ENCODE assay signal across 14 cellular contexts in genomic region chr3:128770387-128770786, GRCh38. TPM values are rescaled to one million over a fixed set of nuclear protein-coding genes. Genes with fewer than 3 reads are reported as not detected.
DNase-seq lines count a peak whose midpoint lies in the region; ATAC-seq and TF ChIP-seq lines count a peak whose summit lies in the region.
"Had no signal": no experiment of that assay in that cellular context is flagged by ENCODE, and none has a peak within 500 bp of the region (broad histone marks: within the 10 kb centered on the region; RNA-seq: fewer than 3 reads in every experiment).

No MANE protein-coding gene starts in this region.

- intact Hi-C loops in natural killer cell (cut with micrococcal nuclease) = no loop called here
- intact Hi-C loops in naive thymus-derived CD4-positive, alpha-beta T cell (cut with micrococcal nuclease) = no loop called here

- H3K27ac ChIP-seq in naive thymus-derived CD4-positive, alpha-beta T cell (ENCODE audit: low read depth, low read length) = no peak overlapping the region

- H3K36me3 Mint-ChIP-seq in natural killer cell = no peaks in the 10 kb centered on the region
- H3K36me3 Mint-ChIP-seq in natural killer cell treated with Interleukin-12 subunit alpha and Interleukin-12 subunit beta and Interleukin-15 and Interleukin-18, amount 100 ng/mL, for 72 hours = no peaks in the 10 kb centered on the region
- H3K36me3 Mint-ChIP-seq in activated naive CD8-positive, alpha-beta T cell treated with anti-CD3 and anti-CD28 coated beads, Interleukin-2, amount 50 U/mL, for 24 hours (ENCODE audit: low read depth) = peaks cover 34% of the 10 kb centered on the region
- H3K36me3 Mint-ChIP-seq in naive thymus-derived CD4-positive, alpha-beta T cell = peaks cover under 1 to 26% (median 18%) of the 10 kb centered on the region in 5 donors
- H3K36me3 Mint-ChIP-seq in stimulated activated naive B cell treated with anti-CD40 and anti-IgM and Interleukin-4, amounts not matched to agents 10 μg/mL and 1 μg/mL and 100 μg/mL, for 72 hours = peaks cover 30 to 42% of the 10 kb centered on the region in 2 donors

- POLR2A ChIA-PET in naive thymus-derived CD4-positive, alpha-beta T cell (lab: Charles Lee) = interaction anchor here (0.9 kb wide), 1 partner anchor 45 kb away, joined by 3 read pairs; the partner anchor contains the start of gene RAB7A

- no peaks in the 10 kb centered on the region for H3K27me3 ChIP-seq in naive thymus-derived CD4-positive, alpha-beta T cell (ENCODE audit: control insufficient read depth in 2 of 2, insufficient read depth in 2 of 2, low read length in 2 of 2)

- no peak overlapping the region for H3K4me3 Mint-ChIP-seq in natural killer cell
- H3K4me3 Mint-ChIP-seq in natural killer cell treated with Interleukin-12 subunit alpha and Interleukin-12 subunit beta and Interleukin-15 and Interleukin-18, amount 100 ng/mL, for 72 hours = no peak overlapping the region
- H3K4me3 Mint-ChIP-seq in activated naive CD8-positive, alpha-beta T cell treated with anti-CD3 and anti-CD28 coated beads, Interleukin-2, amount 50 U/mL, for 24 hours = no peak overlapping the region
- peak overlapping the region in 1 of 10 donors; percentile 42 for H3K4me3 Mint-ChIP-seq in naive thymus-derived CD4-positive, alpha-beta T cell
- no peak overlapping the region for H3K4me3 Mint-ChIP-seq in stimulated activated naive B cell treated with anti-CD40 and anti-IgM and Interleukin-4, amounts not matched to agents 10 μg/mL and 1 μg/mL and 100 μg/mL, for 72 hours

- DNase-seq in natural killer cell = no peak
- DNase-seq in natural killer cell treated with Interleukin-12 subunit alpha and Interleukin-12 subunit beta and Interleukin-15 and Interleukin-18, amount 100 ng/mL, for 72 hours (ENCODE audit: low spot score) = no peak
- no peak for DNase-seq in activated naive CD8-positive, alpha-beta T cell treated with anti-CD3 and anti-CD28 coated beads, Interleukin-2, amount 50 U/mL, for 24 hours
- no peak for DNase-seq in naive thymus-derived CD4-positive, alpha-beta T cell
- DNase-seq in stimulated activated naive B cell treated with anti-CD40 and anti-IgM and Interleukin-4, amounts not matched to agents 10 μg/mL and 1 μg/mL and 100 μg/mL, for 72 hours = no peak
- DNase-seq in H4 (ENCODE audit: low spot score) = no peak
- DNase-seq: DMS 273 treated with DMSO at 0.1 percent for 48 hours, Kasumi-1, NCI-H1105 treated with DMSO at 0.1 percent for 48 hours, NCI-H187, NCI-H2171 treated with DMSO at 0.1 percent for 48 hours, NCI-H774, SHP77 had no signal

- H3K9me3 Mint-ChIP-seq in natural killer cell = no peaks in the 10 kb centered on the region
- H3K9me3 Mint-ChIP-seq in natural killer cell treated with Interleukin-12 subunit alpha and Interleukin-12 subunit beta and Interleukin-15 and Interleukin-18, amount 100 ng/mL, for 72 hours = no peaks in the 10 kb centered on the region
- H3K9me3 Mint-ChIP-seq in activated naive CD8-positive, alpha-beta T cell treated with anti-CD3 and anti-CD28 coated beads, Interleukin-2, amount 50 U/mL, for 24 hours = no peaks in the 10 kb centered on the region
- H3K9me3 Mint-ChIP-seq in naive thymus-derived CD4-positive, alpha-beta T cell = peaks cover 0 to 9% (median 0%) of the 10 kb centered on the region in 11 donors
- no peaks in the 10 kb centered on the region for H3K9me3 Mint-ChIP-seq in stimulated activated naive B cell treated with anti-CD40 and anti-IgM and Interleukin-4, amounts not matched to agents 10 μg/mL and 1 μg/mL and 100 μg/mL, for 72 hours

- TF ChIP-seq CTCF in natural killer cell (IDR thresholded peaks at IDR 0.05) = no peak

- H3K4me1 Mint-ChIP-seq in natural killer cell = peaks cover 65 to 69% of the 10 kb centered on the region in 2 donors
- H3K4me1 Mint-ChIP-seq in natural killer cell treated with Interleukin-12 subunit alpha and Interleukin-12 subunit beta and Interleukin-15 and Interleukin-18, amount 100 ng/mL, for 72 hours (ENCODE audit: low read depth in 2 of 2) = peaks cover 51 to 59% of the 10 kb centered on the region in 2 donors
- H3K4me1 Mint-ChIP-seq in activated naive CD8-positive, alpha-beta T cell treated with anti-CD3 and anti-CD28 coated beads, Interleukin-2, amount 50 U/mL, for 24 hours = peaks cover 61% of the 10 kb centered on the region
- H3K4me1 Mint-ChIP-seq in naive thymus-derived CD4-positive, alpha-beta T cell = peaks cover 45 to 86% (median 82%) of the 10 kb centered on the region in 7 donors
- peaks cover 36 to 62% of the 10 kb centered on the region in 2 donors for H3K4me1 Mint-ChIP-seq in stimulated activated naive B cell treated with anti-CD40 and anti-IgM and Interleukin-4, amounts not matched to agents 10 μg/mL and 1 μg/mL and 100 μg/mL, for 72 hours

- no peaks in the 10 kb centered on the region for H3K9me3 ChIP-seq in naive thymus-derived CD4-positive, alpha-beta T cell (ENCODE audit: control insufficient read depth in 2 of 3, low read length in 3 of 3)

- CTCF ChIA-PET in naive thymus-derived CD4-positive, alpha-beta T cell (lab: Charles Lee) = interaction anchor here (1.0 to 1.6 kb wide), 2 partner anchors 9 to 24 kb away, joined by 4 to 9 read pairs; no protein-coding TSS in a partner anchor

- no peaks in the 10 kb centered on the region for H3K27me3 Mint-ChIP-seq in natural killer cell (ENCODE audit: low read depth in 2 of 2)
- H3K27me3 Mint-ChIP-seq in natural killer cell treated with Interleukin-12 subunit alpha and Interleukin-12 subunit beta and Interleukin-15 and Interleukin-18, amount 100 ng/mL, for 72 hours = no peaks in the 10 kb centered on the region
- no peaks in the 10 kb centered on the region for H3K27me3 Mint-ChIP-seq in activated naive CD8-positive, alpha-beta T cell treated with anti-CD3 and anti-CD28 coated beads, Interleukin-2, amount 50 U/mL, for 24 hours
- no peaks in the 10 kb centered on the region for H3K27me3 Mint-ChIP-seq in naive thymus-derived CD4-positive, alpha-beta T cell
- no peaks in the 10 kb centered on the region for H3K27me3 Mint-ChIP-seq in stimulated activated naive B cell treated with anti-CD40 and anti-IgM and Interleukin-4, amounts not matched to agents 10 μg/mL and 1 μg/mL and 100 μg/mL, for 72 hours

- ATAC-seq in natural killer cell (no peak), GM18868 (IDR thresholded peaks at IDR 0.05; ENCODE audit: unreplicated experiment) (no peak)
- no peak for ATAC-seq in natural killer cell treated with Interleukin-12 subunit alpha and Interleukin-12 subunit beta and Interleukin-15 and Interleukin-18, amount 100 ng/mL, for 72 hours
- no peak for ATAC-seq in activated naive CD8-positive, alpha-beta T cell treated with anti-CD3 and anti-CD28 coated beads, Interleukin-2, amount 50 U/mL, for 24 hours
- no peak for ATAC-seq in naive thymus-derived CD4-positive, alpha-beta T cell
- ATAC-seq in stimulated activated naive B cell treated with anti-CD40 and anti-IgM and Interleukin-4, amounts not matched to agents 10 μg/mL and 1 μg/mL and 100 μg/mL, for 72 hours (replicated peaks) = no peak

- H3K4me3 ChIP-seq in naive thymus-derived CD4-positive, alpha-beta T cell (ENCODE audit: low read length) = no peak overlapping the region

- peaks cover 24 to 26% of the 10 kb centered on the region in 2 donors for H3K4me1 ChIP-seq in naive thymus-derived CD4-positive, alpha-beta T cell (ENCODE audit: control insufficient read depth in 2 of 2, insufficient read depth in 2 of 2, low read length in 2 of 2)

- H3K36me3 ChIP-seq in naive thymus-derived CD4-positive, alpha-beta T cell (ENCODE audit: control insufficient read depth in 2 of 3, insufficient read depth in 3 of 3, low read length in 3 of 3) = peaks cover 0 to 2% (median 0%) of the 10 kb centered on the region in 3 experiments

- H3K27ac Mint-ChIP-seq in natural killer cell = peak overlapping the region; percentile 59 to 67
- peak overlapping the region in 1 of 2 donors; percentile 19 for H3K27ac Mint-ChIP-seq in natural killer cell treated with Interleukin-12 subunit alpha and Interleukin-12 subunit beta and Interleukin-15 and Interleukin-18, amount 100 ng/mL, for 72 hours
- H3K27ac Mint-ChIP-seq in activated naive CD8-positive, alpha-beta T cell treated with anti-CD3 and anti-CD28 coated beads, Interleukin-2, amount 50 U/mL, for 24 hours = peak overlapping the region; percentile 29
- peak overlapping the region in 7 of 9 donors; percentile 22 to 60 (median 41) for H3K27ac Mint-ChIP-seq in naive thymus-derived CD4-positive, alpha-beta T cell
- H3K27ac Mint-ChIP-seq in stimulated activated naive B cell treated with anti-CD40 and anti-IgM and Interleukin-4, amounts not matched to agents 10 μg/mL and 1 μg/mL and 100 μg/mL, for 72 hours = peak overlapping the region; percentile 20

RNA-seq across cellular contexts. Expression of gene RAB7A, which starts 44.4 kb away (rescaled TPM):
- 100 to 1,000 TPM; 218 to 233 (median 224) TPM for total RNA-seq in natural killer cell
- total RNA-seq in natural killer cell treated with Interleukin-12 subunit alpha and Interleukin-12 subunit beta and Interleukin-15 and Interleukin-18, amount 100 ng/mL, for 72 hours = 100 to 1,000 TPM; 183 to 338 TPM
- 100 to 1,000 TPM; 124 to 249 (median 172) TPM for total RNA-seq in naive thymus-derived CD4-positive, alpha-beta T cell
- polyA plus RNA-seq in naive thymus-derived CD4-positive, alpha-beta T cell = 100 to 1,000 TPM; 176 to 190 TPM
- total RNA-seq in H4 (2014; rRNA removed; shearing (Covaris generic)) = 55.8 and 102 TPM in 2 replicates
